Comparison of ENCODE assay signal across 23 cellular contexts in the genomic region with DNA sequence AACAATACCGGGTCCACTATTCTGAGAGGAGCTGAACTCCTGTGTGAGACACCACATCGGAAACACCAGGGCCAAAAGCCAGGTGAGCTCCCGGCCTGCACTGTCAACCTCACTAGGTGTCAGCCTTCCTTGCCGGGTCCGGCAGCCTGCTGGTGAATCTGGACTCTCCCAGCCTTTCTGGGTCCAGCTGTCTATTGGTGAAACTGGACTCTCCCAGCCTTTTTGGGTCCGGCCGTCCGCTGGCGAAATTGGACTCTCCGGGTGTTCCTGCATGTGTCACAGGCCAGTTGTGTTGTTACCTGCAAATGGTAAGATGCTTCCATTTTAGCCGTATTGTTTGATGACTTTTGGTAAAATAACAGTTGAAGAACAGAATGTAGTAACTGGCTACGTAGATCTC.
"Had no signal": no experiment of that assay in that cellular context is flagged by ENCODE, and none has a peak within 500 bp of the region (broad histone marks: within the 10 kb centered on the region; RNA-seq: fewer than 3 reads in every experiment).

No MANE protein-coding gene starts in this region.

- H3K27me3 ChIP-seq: colonic mucosa, esophagus squamous epithelium, gastrocnemius medialis, heart right ventricle, left lung had no signal

- H3K27ac ChIP-seq: colonic mucosa, epithelial cell of prostate, esophagus squamous epithelium, gastrocnemius medialis, heart right ventricle, left lung, lower lobe of right lung had no signal

- DNase-seq: colonic mucosa; cortex of kidney; effector CD8-positive, alpha-beta T cell; effector memory CD8-positive, alpha-beta T cell; endodermal cell; erythroblast; esophagus squamous epithelium; foreskin fibroblast; foreskin melanocyte; gastrocnemius medialis; glutamatergic neuron; head of caudate nucleus; heart right ventricle; hippocampal formation; left cardiac atrium; left lung; left ventricle myocardium superior; lower lobe of right lung; mesenchymal stem cell; mucosa of descending colon had no signal

- H3K4me3 ChIP-seq: colonic mucosa, esophagus squamous epithelium, gastrocnemius medialis, heart right ventricle, left lung, lower lobe of right lung, mucosa of descending colon had no signal

- H3K9me3 ChIP-seq: colonic mucosa, gastrocnemius medialis, lower lobe of right lung had no signal

- H3K27me3 Mint-ChIP-seq: dendritic cell treated with granulocyte-macrophage colony-stimulating factor and Interleukin-4, amounts not matched to agents 40 ng/mL and 50 ng/mL, for 4 days; effector memory CD8-positive, alpha-beta T cell had no signal

- H3K4me1 Mint-ChIP-seq: endodermal cell, mesothelial cell of epicardium had no signal

- H3K4me3 Mint-ChIP-seq: dendritic cell treated with granulocyte-macrophage colony-stimulating factor and Interleukin-4, amounts not matched to agents 40 ng/mL and 50 ng/mL, for 4 days; effector memory CD8-positive, alpha-beta T cell; endodermal cell; mesothelial cell of epicardium had no signal

- H3K4me1 ChIP-seq: colonic mucosa, esophagus squamous epithelium, gastrocnemius medialis, heart right ventricle, left lung, lower lobe of right lung had no signal

- H3K27ac Mint-ChIP-seq: dendritic cell treated with granulocyte-macrophage colony-stimulating factor and Interleukin-4, amounts not matched to agents 40 ng/mL and 50 ng/mL, for 4 days; effector memory CD8-positive, alpha-beta T cell; endodermal cell; mesothelial cell of epicardium had no signal

- H3K36me3 ChIP-seq: colonic mucosa, esophagus squamous epithelium, gastrocnemius medialis, heart right ventricle, left lung, lower lobe of right lung had no signal

- H3K36me3 Mint-ChIP-seq: mesothelial cell of epicardium had no signal
